Comparison of ENCODE assay signal across 10 cellular contexts in genomic region chr3:143348486-143349327, GRCh38.
DNase-seq lines count a peak whose midpoint lies in the region; ATAC-seq and TF ChIP-seq lines count a peak whose summit lies in the region.
"Had no signal": no experiment of that assay in that cellular context is flagged by ENCODE, and none has a peak within 500 bp of the region (broad histone marks: within the 10 kb centered on the region; RNA-seq: fewer than 3 reads in every experiment).

No MANE protein-coding gene starts in this region.

- no peak for ATAC-seq in GM21360 (IDR thresholded peaks at IDR 0.05; ENCODE audit: unreplicated experiment)

- DNase-seq in BE2C (peak; percentile 20), GM12864 (ENCODE audit: low read depth) (peak; percentile 33), OCI-M1 (lab: John Stamatoyannopoulos, UW) (peak; percentile 50), fibroblast of mammary gland (ENCODE audit: low read depth) (no peak), AML-193 (lab: John Stamatoyannopoulos, UW) (no peak), germinal center (ENCODE audit: low spot score) (no peak)
- no peak for DNase-seq in stimulated activated CD4-positive, alpha-beta T cell treated with anti-CD3 and anti-CD28 coated beads, Interleukin-1b, Interleukin-23, amount 100 ng/mL, for 48 hours
- DNase-seq: aorta, mammary epithelial cell had no signal

- H3K9me3 ChIP-seq in BE2C: no peaks in the 10 kb centered on the region

- TF ChIP-seq CTCF in BE2C (IDR thresholded peaks at IDR 0.05; ENCODE audit: low read depth, low read length) (peak; percentile 52), GM12864 (IDR thresholded peaks at IDR 0.05; ENCODE audit: low read depth, low read length, missing control alignments) (peak; percentile 47), fibroblast of mammary gland (conservative IDR thresholded peaks at IDR 0.05; ENCODE audit: control insufficient read depth, insufficient read depth, low read depth, low read length) (peak; percentile 8)

- H3K27me3 ChIP-seq in BE2C: no peaks in the 10 kb centered on the region

- no peaks in the 10 kb centered on the region for H3K4me1 ChIP-seq in BE2C

- no peaks in the 10 kb centered on the region for H3K36me3 ChIP-seq in BE2C

- H3K4me3 ChIP-seq in BE2C (ENCODE audit: low read depth, low read length) (no peak overlapping the region), GM12864 (ENCODE audit: low read depth, low read length) (no peak overlapping the region), fibroblast of mammary gland (ENCODE audit: control insufficient read depth, low read depth, low read length) (no peak overlapping the region)

Comparison
In these comparisons a context has a peak if more than half of its experiments do, and no peak if none do; other contexts are left out.
1. DNase-seq: peak in BE2C (single experiment), GM12864 (single experiment) and OCI-M1 (single experiment); none in fibroblast of mammary gland (single experiment), stimulated activated CD4-positive, alpha-beta T cell treated with anti-CD3 and anti-CD28 coated beads, Interleukin-1b, Interleukin-23, amount 100 ng/mL, for 48 hours (single experiment), AML-193 (0 of 2) and germinal center (single experiment).
2. Peak in every context shown above with its lines, with median percentiles within 50 percentile points of each other: CTCF ChIP-seq.